In genomic region chr12:52119398-52120254, GRCh38 we compare ENCODE assay signal across 1 cellular context.
TF ChIP-seq lines count a peak whose summit lies in the region.

No MANE protein-coding gene starts in this region.

TF ChIP-seq in HepG2, 621 proteins besides CTCF, POLR2A, EP300 and RAD21 (continued from another document and continues in another):
- peak; percentile 66 for TF ChIP-seq KDM6A (CRISPR knock-in tag; IDR thresholded peaks at IDR 0.05; ENCODE audit: low read depth)
- peak; percentile 76 for TF ChIP-seq HNF4G (IDR thresholded peaks at IDR 0.05; ENCODE audit: borderline replicate concordance, low read depth, low read length)
- TF ChIP-seq HNF4G (CRISPR knock-in tag; IDR thresholded peaks at IDR 0.05; ENCODE audit: borderline replicate concordance, low read depth), result no peak; the same call in 1 of the 2 replicates
- no peak for TF ChIP-seq ATF4 (CRISPR knock-in tag; IDR thresholded peaks at IDR 0.05)
- TF ChIP-seq ATF2 (CRISPR knock-in tag; IDR thresholded peaks at IDR 0.05), result 0 out of 2 replicates have a peak, but pooled peaks have one; percentile 24
- TF ChIP-seq SOX13 (IDR thresholded peaks at IDR 0.05), result no peak
- peak in 1 of 2 experiments; percentile 64; a peak in 2 of 4 replicates for TF ChIP-seq SOX13 (CRISPR knock-in tag; conservative IDR thresholded peaks at IDR 0.05 in 1 of 2, IDR thresholded peaks at IDR 0.05 in 1 of 2)
- peak; percentile 83 for TF ChIP-seq TFDP2 (CRISPR knock-in tag; IDR thresholded peaks at IDR 0.05)
- peak; percentile 87 for TF ChIP-seq ZEB1 (IDR thresholded peaks at IDR 0.05; ENCODE audit: insufficient replicate concordance, low read depth)
- no peak for TF ChIP-seq FOXC1 (CRISPR knock-in tag; IDR thresholded peaks at IDR 0.05; ENCODE audit: borderline replicate concordance)
- no peak for TF ChIP-seq ZNF296 (CRISPR knock-in tag; conservative IDR thresholded peaks at IDR 0.05)
- 0 out of 2 replicates have a peak, but pooled peaks have one; percentile 47 for TF ChIP-seq RERE (CRISPR knock-in tag; IDR thresholded peaks at IDR 0.05; ENCODE audit: low read depth)
- TF ChIP-seq ZNF609 (CRISPR knock-in tag; IDR thresholded peaks at IDR 0.05; ENCODE audit: borderline replicate concordance), result peak; percentile 65
- TF ChIP-seq TEAD2 (CRISPR knock-in tag; IDR thresholded peaks at IDR 0.05), result no peak
- no peak for TF ChIP-seq SCMH1 (CRISPR knock-in tag; IDR thresholded peaks at IDR 0.05; ENCODE audit: borderline replicate concordance)
- peak; percentile 11; the same call in 1 of the 2 replicates for TF ChIP-seq MIXL1 (CRISPR knock-in tag; IDR thresholded peaks at IDR 0.05)
- 0 out of 2 replicates have a peak, but pooled peaks have one; percentile 7 for TF ChIP-seq FOSL2 (CRISPR knock-in tag; IDR thresholded peaks at IDR 0.05)
- TF ChIP-seq ADNP (CRISPR knock-in tag; IDR thresholded peaks at IDR 0.05), result no peak
- 0 out of 2 replicates have a peak, but pooled peaks have one; percentile 13 for TF ChIP-seq ZGPAT (CRISPR knock-in tag; IDR thresholded peaks at IDR 0.05)
- peak; percentile 51; the same call in 1 of the 2 replicates for TF ChIP-seq ZNF503 (CRISPR knock-in tag; IDR thresholded peaks at IDR 0.05)
- 0 out of 2 replicates have a peak, but pooled peaks have one; percentile 36 for TF ChIP-seq ZNF547 (CRISPR knock-in tag; IDR thresholded peaks at IDR 0.05)
- peak; percentile 64; the same call in 1 of the 2 replicates for TF ChIP-seq ARNTL (CRISPR knock-in tag; IDR thresholded peaks at IDR 0.05)
- TF ChIP-seq E2F1 (CRISPR knock-in tag; IDR thresholded peaks at IDR 0.05), result peak; percentile 34; the same call in 1 of the 2 replicates
- peak; percentile 12 for TF ChIP-seq TEAD3 (CRISPR knock-in tag; optimal IDR thresholded peaks at IDR 0.05; ENCODE audit: borderline replicate concordance)
- peak; percentile 16 for TF ChIP-seq ZNF276 (CRISPR knock-in tag; IDR thresholded peaks at IDR 0.05; ENCODE audit: low read depth)
- TF ChIP-seq U2AF1 (optimal IDR thresholded peaks at IDR 0.05; ENCODE audit: low read depth, low read length), result no peak
- TF ChIP-seq TFAP4 (IDR thresholded peaks at IDR 0.05; ENCODE audit: borderline replicate concordance, low read depth), result peak; percentile 62; the same call in 1 of the 2 replicates
- peak; percentile 53; the same call in 1 of the 2 replicates for TF ChIP-seq FOXJ3 (CRISPR knock-in tag; IDR thresholded peaks at IDR 0.05; ENCODE audit: borderline replicate concordance)
- 0 out of 2 replicates have a peak, but pooled peaks have one; percentile 28 for TF ChIP-seq SRF (IDR thresholded peaks at IDR 0.05; ENCODE audit: low read depth, low read length)
- TF ChIP-seq HES4 (CRISPR knock-in tag; IDR thresholded peaks at IDR 0.05; ENCODE audit: borderline replicate concordance), result no peak
